ENCODE assay signal across 8 cellular contexts in the genomic region with DNA sequence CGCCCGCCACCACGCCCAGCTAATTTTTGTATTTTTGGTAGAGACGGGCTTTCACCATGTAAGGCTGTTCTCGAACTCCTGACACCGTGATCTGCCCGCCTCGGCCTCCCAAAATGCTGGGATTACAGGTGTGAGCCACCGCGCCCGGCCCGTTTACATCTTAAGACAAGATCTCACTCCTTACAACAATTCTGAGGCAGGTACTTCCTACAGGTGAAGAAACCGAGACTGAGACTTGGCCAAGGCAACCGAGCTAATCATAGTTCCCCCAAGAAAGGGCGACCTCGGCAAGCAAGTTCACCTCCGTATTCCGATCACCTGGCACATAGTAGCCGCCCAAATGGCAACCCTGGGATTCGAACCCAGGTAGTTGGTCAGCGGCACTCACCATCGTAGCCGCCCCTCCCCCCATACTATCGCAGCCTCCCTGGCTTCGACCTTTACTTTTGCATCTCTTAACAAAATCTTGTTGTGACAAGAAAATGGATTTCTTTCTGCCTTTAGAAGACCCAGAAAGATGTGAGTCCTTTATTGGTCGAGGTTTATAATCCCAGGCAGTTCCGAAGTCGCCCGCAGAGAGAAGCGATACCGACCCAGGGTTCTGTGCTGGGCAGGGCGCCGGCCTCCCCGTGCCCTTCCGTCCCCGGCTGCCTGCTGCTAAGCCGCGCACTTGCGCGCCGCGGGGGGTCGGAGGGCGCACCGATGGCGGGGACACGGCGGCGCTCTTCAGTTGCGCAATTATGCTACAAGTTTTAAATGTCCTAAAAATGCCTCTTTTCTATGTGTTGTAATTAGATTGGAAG. TPM values are rescaled to one million over a fixed set of nuclear protein-coding genes. Genes with fewer than 3 reads are reported as not detected.
DNase-seq lines count a peak whose midpoint lies in the region; ATAC-seq and TF ChIP-seq lines count a peak whose summit lies in the region.

No MANE protein-coding gene starts in this region.

- TF ChIP-seq POLR2A in breast epithelium (IDR thresholded peaks at IDR 0.05), result no peak

- H3K9me3 ChIP-seq in breast epithelium (no peaks in the 10 kb centered on the region), mucosa of descending colon (no peaks in the 10 kb centered on the region)

- H3K36me3 ChIP-seq in ACC112 (ENCODE audit: insufficient read depth, low read length) (no peaks in the 10 kb centered on the region), breast epithelium (no peaks in the 10 kb centered on the region), mucosa of descending colon (ENCODE audit: low read depth) (peaks cover 4% of the 10 kb centered on the region)

- H3K4me3 ChIP-seq in ACC112 (ENCODE audit: low read depth, low read length), result peak overlapping the region; percentile 74
- H3K4me3 ChIP-seq in breast epithelium, result peak overlapping the region; percentile 82 to 89 (median 82)
- H3K4me3 ChIP-seq in mucosa of descending colon, result peak overlapping the region; percentile 83

- H3K79me2 ChIP-seq in ACC112 (ENCODE audit: control insufficient read depth, insufficient read depth, low read length, unreplicated experiment), result no peaks in the 10 kb centered on the region

- intact Hi-C loops in breast epithelium (cut with DNase I; ENCODE audit: low total_unique reads), result no loop called here
- intact Hi-C loops in mucosa of descending colon (cut with DNase I, micrococcal nuclease), result no loop called here

- DNase-seq in KBM-7, result peak; percentile 54
- no peak for DNase-seq in breast epithelium (ENCODE audit: low spot score in 2 of 2)
- peak; percentile 61 to 69 (median 67) for DNase-seq in mucosa of descending colon
- DNase-seq in NCI-H2081 treated with DMSO at 0.1 percent for 48 hours (lab: John Stamatoyannopoulos, UW), result no peak
- DNase-seq in SHP77 treated with DMSO at 0.1 percent for 48 hours (lab: John Stamatoyannopoulos, UW), result no peak
- no peak for DNase-seq in stimulated activated CD4-positive, alpha-beta T cell treated with anti-CD3 and anti-CD28 coated beads, Interleukin-1b, Interleukin-23, amount 100 ng/mL, for 48 hours

- H3K27me3 ChIP-seq in ACC112 (ENCODE audit: insufficient read depth, low read length), result no peaks in the 10 kb centered on the region
- no peaks in the 10 kb centered on the region for H3K27me3 ChIP-seq in breast epithelium

- TF ChIP-seq CTCF in breast epithelium (IDR thresholded peaks at IDR 0.05) (no peak), mucosa of descending colon (IDR thresholded peaks at IDR 0.05) (no peak)

- H3K27ac ChIP-seq in ACC112 (ENCODE audit: low read depth, low read length) (no peak overlapping the region), breast epithelium (peak overlapping the region in 1 of 2 donors; percentile 15)

- in situ Hi-C loops in KBM-7 (cut with MboI; ENCODE audit: low pct_unique_long_range_greater_than_20kb, low sequenced_read_pairs), result loop anchor here (25.0 kb wide), 1 partner anchor 266 kb away; a partner anchor contains a TSS

- no peak for ATAC-seq in mucosa of descending colon
- no peak for ATAC-seq in GM21528 (IDR thresholded peaks at IDR 0.05; ENCODE audit: low FRiP score, unreplicated experiment)

- H2AFZ ChIP-seq in ACC112 (ENCODE audit: low read length, unreplicated experiment), result peak overlapping the region; percentile 15

- H3K4me1 ChIP-seq in ACC112 (ENCODE audit: control insufficient read depth, insufficient read depth, low read length, unreplicated experiment), result no peaks in the 10 kb centered on the region
- H3K4me1 ChIP-seq in breast epithelium, result peaks cover 0 to 3% of the 10 kb centered on the region in 2 donors
- H3K4me1 ChIP-seq in mucosa of descending colon (ENCODE audit: low read depth), result peaks cover 15% of the 10 kb centered on the region

RNA-seq across cellular contexts. Expression of a gene that starts 1.1 kb away (rescaled TPM):
- total RNA-seq in breast epithelium (10 to 100 TPM in 2 of 3 donors, 1 to 10 TPM in 1; 5.2 to 17.0 (median 12.1) TPM), mucosa of descending colon (100 to 1,000 TPM in 2 of 3 donors, 10 to 100 TPM in 1; 89.9 to 140 (median 125) TPM)

RNA-seq across cellular contexts. Expression of a gene that starts 59.4 kb away (rescaled TPM):
- 10 to 100 TPM in 2 of 3 donors, 1 to 10 TPM in 1; 10.0 to 17.4 (median 11.8) TPM for total RNA-seq in breast epithelium
- 10 to 100 TPM; 27.8 to 53.9 (median 32.0) TPM for total RNA-seq in mucosa of descending colon

Comparison
In these comparisons a context has a peak if more than half of its experiments do, and no peak if none do; other contexts are left out.
1. DNase-seq: peak in KBM-7 (single experiment) and mucosa of descending colon (3 of 3); none in breast epithelium (0 of 2), NCI-H2081 treated with DMSO at 0.1 percent for 48 hours (single experiment), SHP77 treated with DMSO at 0.1 percent for 48 hours (single experiment) and stimulated activated CD4-positive, alpha-beta T cell treated with anti-CD3 and anti-CD28 coated beads, Interleukin-1b, Interleukin-23, amount 100 ng/mL, for 48 hours (single experiment).
2. RNA of a gene that starts 1.1 kb away (total RNA-seq): 89.9 to 140 TPM in mucosa of descending colon; 5.2 to 17.0 TPM in breast epithelium; every median in the first group is over 4 times any median in the second.
3. Peak in every context shown above with its lines, with median percentiles within 50 percentile points of each other: H3K4me3 ChIP-seq.